In genomic region chr7:100394077-100394476, GRCh38 we compare ENCODE assay signal across 16 cellular contexts.
"Had no signal": no experiment of that assay in that cellular context is flagged by ENCODE, and none has a peak within 500 bp of the region (broad histone marks: within the 10 kb centered on the region; RNA-seq: fewer than 3 reads in every experiment).

No MANE protein-coding gene starts in this region.

- H3K27ac ChIP-seq: adrenal gland, breast epithelium, gastrocnemius medialis, left lung, thyroid gland had no signal

- H3K36me3 Mint-ChIP-seq: activated naive CD4-positive, alpha-beta T cell treated with anti-CD3 and anti-CD28 coated beads, Interleukin-2, amount 50 U/mL, for 72 hours had no signal

- H3K4me3 ChIP-seq: adrenal gland, breast epithelium, gastrocnemius medialis, left lung, spleen, thyroid gland had no signal

- DNase-seq: activated CD4-positive, alpha-beta T cell treated with anti-CD3 and anti-CD28 coated beads, Interleukin-2, amount 50 U/mL, for 1 hour; activated CD8-positive, alpha-beta memory T cell treated with anti-CD3 and anti-CD28 coated beads, Interleukin-2, amount 50 U/mL, for 4 hours; activated T-cell treated with anti-CD3 and anti-CD28 coated beads, Interleukin-2, amount 50 U/mL, for 4 hours; cortex of kidney; effector CD4-positive, alpha-beta T cell; gastrocnemius medialis; head of caudate nucleus; left lung; spleen; thyroid gland had no signal

- H3K4me3 Mint-ChIP-seq: activated T-cell treated with anti-CD3 and anti-CD28 coated beads, Interleukin-2, amount 50 U/mL, for 4 hours had no signal

- H3K9me3 ChIP-seq: adrenal gland, breast epithelium, gastrocnemius medialis, left lung, spleen, thyroid gland had no signal

- H3K27me3 ChIP-seq: adrenal gland, breast epithelium, gastrocnemius medialis, spleen, thyroid gland had no signal

- ATAC-seq: activated naive CD4-positive, alpha-beta T cell treated with anti-CD3 and anti-CD28 coated beads, Interleukin-2, amount 50 U/mL, for 72 hours; activated T-cell treated with anti-CD3 and anti-CD28 coated beads, Interleukin-2, amount 50 U/mL, for 4 hours; esophagus mucosa; gastrocnemius medialis; left lung had no signal

- H3K9me3 Mint-ChIP-seq: activated naive CD4-positive, alpha-beta T cell treated with anti-CD3 and anti-CD28 coated beads, Interleukin-2, amount 50 U/mL, for 72 hours; activated T-cell treated with anti-CD3 and anti-CD28 coated beads, Interleukin-2, amount 50 U/mL, for 4 hours had no signal

- H3K36me3 ChIP-seq: adrenal gland, breast epithelium, gastrocnemius medialis, thyroid gland had no signal

- H3K4me1 ChIP-seq: breast epithelium, gastrocnemius medialis, thyroid gland had no signal

- H3K27ac Mint-ChIP-seq: activated naive CD4-positive, alpha-beta T cell treated with anti-CD3 and anti-CD28 coated beads, Interleukin-2, amount 50 U/mL, for 72 hours had no signal

- FAIRE-seq: astrocyte, keratinocyte had no signal
